1 cellular context compared by ENCODE assay signal in the genomic region with DNA sequence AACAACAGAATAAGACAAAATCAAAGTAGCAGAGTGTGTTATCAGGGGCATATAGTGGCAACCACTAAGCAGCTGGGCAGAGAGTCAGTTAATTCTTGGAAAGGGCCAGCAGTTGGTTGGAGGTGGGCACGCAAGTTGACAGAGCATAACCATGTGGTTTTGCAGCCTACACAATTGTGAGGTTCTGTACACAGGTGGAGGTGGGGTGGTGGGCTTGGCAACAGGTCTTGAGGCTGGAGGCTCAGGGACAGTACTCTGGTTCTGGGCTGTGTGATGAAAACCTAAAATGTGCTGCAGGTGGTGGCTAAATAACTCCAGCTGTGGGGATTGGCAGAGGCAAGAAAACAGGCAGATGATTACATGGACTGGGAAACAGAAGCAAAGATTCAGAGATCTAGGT.
TF ChIP-seq lines count a peak whose summit lies in the region.

No MANE protein-coding gene starts in this region.

TF ChIP-seq in H1, 55 proteins besides CTCF, POLR2A, EP300 and RAD21 (continued from another document):
- TF ChIP-seq, protein P1, sequence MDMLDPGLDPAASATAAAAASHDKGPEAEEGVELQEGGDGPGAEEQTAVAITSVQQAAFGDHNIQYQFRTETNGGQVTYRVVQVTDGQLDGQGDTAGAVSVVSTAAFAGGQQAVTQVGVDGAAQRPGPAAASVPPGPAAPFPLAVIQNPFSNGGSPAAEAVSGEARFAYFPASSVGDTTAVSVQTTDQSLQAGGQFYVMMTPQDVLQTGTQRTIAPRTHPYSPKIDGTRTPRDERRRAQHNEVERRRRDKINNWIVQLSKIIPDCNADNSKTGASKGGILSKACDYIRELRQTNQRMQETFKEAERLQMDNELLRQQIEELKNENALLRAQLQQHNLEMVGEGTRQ (IDR thresholded peaks at IDR 0.05; ENCODE audit: low read length) = no peak
- no peak for TF ChIP-seq JUN (IDR thresholded peaks at IDR 0.05; ENCODE audit: low read depth, low read length)
